22 cellular contexts compared by ENCODE assay signal in genomic region chr7:75950111-75950681, GRCh38. TPM values are rescaled to one million over a fixed set of nuclear protein-coding genes. Genes with fewer than 3 reads are reported as not detected.
DNase-seq lines count a peak whose midpoint lies in the region; ATAC-seq, FAIRE-seq and TF ChIP-seq lines count a peak whose summit lies in the region.
"Had no signal": no experiment of that assay in that cellular context is flagged by ENCODE, and none has a peak within 500 bp of the region (broad histone marks: within the 10 kb centered on the region; RNA-seq: fewer than 3 reads in every experiment).

No MANE protein-coding gene starts in this region.

- H3K4me3 ChIP-seq in coronary artery = no peak overlapping the region
- no peak overlapping the region for H3K4me3 ChIP-seq in HepG2 (replicated peaks in 1 of 3; ENCODE audit: insufficient read depth in 1 of 3, low read depth in 2 of 3, low read length in 3 of 3)
- no peak overlapping the region for H3K4me3 ChIP-seq in thyroid gland (replicated peaks in 1 of 3)
- H3K4me3 ChIP-seq: A549, gastroesophageal sphincter, SJSA1, uterus had no signal

- CTCF ChIA-PET in HepG2 (lab: Yijun Ruan, JAX; ENCODE audit: low intra/inter-chr PET ratio, low total read pairs) = no interaction called here

- peaks cover 17 to 48% of the 10 kb centered on the region in 2 experiments for H3K36me3 ChIP-seq in HepG2 (replicated peaks in 1 of 2; ENCODE audit: control insufficient read depth in 1 of 2, insufficient read depth in 2 of 2, low read length in 2 of 2)
- peaks cover 0 to 11% of the 10 kb centered on the region in 2 donors for H3K36me3 ChIP-seq in thyroid gland
- H3K36me3 ChIP-seq: uterus had no signal

- H3K27me3 ChIP-seq in HepG2 (ENCODE audit: control insufficient read depth in 1 of 2, insufficient read depth in 2 of 2, low read length in 2 of 2) (no peaks in the 10 kb centered on the region), thyroid gland (no peaks in the 10 kb centered on the region)
- H3K27me3 ChIP-seq: gastroesophageal sphincter, SJSA1, uterus had no signal

- TF ChIP-seq RAD21 in HepG2 (CRISPR knock-in tag; IDR thresholded peaks at IDR 0.05) = no peak

- H4K20me1 ChIP-seq in HepG2 (ENCODE audit: insufficient read depth, low read length) = peaks cover 70% of the 10 kb centered on the region

- WGBS in HepG2 (ENCODE audit: low lambda C conversion rate) = 95% methylated on average over 15 of the region's 15 CpGs
- WGBS in thyroid gland, 2 donors = 81 to 82% methylated on average over 15 of the region's 15 CpGs

- no peaks in the 10 kb centered on the region for H3K36me3 Mint-ChIP-seq in natural killer cell treated with Interleukin-12 subunit alpha and Interleukin-12 subunit beta and Interleukin-15 and Interleukin-18, amount 100 ng/mL, for 72 hours

- H3K27ac ChIP-seq in coronary artery (peak overlapping the region; percentile 27 to 33), HepG2 (ENCODE audit: extremely low read length, insufficient read depth, low read length) (no peak overlapping the region), thyroid gland (peak overlapping the region; percentile 16 to 30 (median 26))
- H3K27ac ChIP-seq: gastroesophageal sphincter, SJSA1, uterus had no signal

- POLR2A ChIA-PET in HepG2 (lab: Yijun Ruan, JAX) = no interaction called here

- H3K9me3 ChIP-seq in HepG2 (ENCODE audit: low read length) = no peaks in the 10 kb centered on the region
- H3K9me3 ChIP-seq in thyroid gland = no peaks in the 10 kb centered on the region
- H3K9me3 ChIP-seq: A549, gastroesophageal sphincter, SJSA1, uterus had no signal

- ATAC-seq in HepG2 (no peak), GM21825 (IDR thresholded peaks at IDR 0.05; ENCODE audit: unreplicated experiment) (no peak)
- no peak for ATAC-seq in natural killer cell treated with Interleukin-12 subunit alpha and Interleukin-12 subunit beta and Interleukin-15 and Interleukin-18, amount 100 ng/mL, for 72 hours
- ATAC-seq: A549; activated CD8-positive, alpha-beta T cell treated with anti-CD3 and anti-CD28 coated beads, Interleukin-2, amount 10 ng/mL, durations not matched to agents 7 days and 5 days; effector memory CD8-positive, alpha-beta T cell; gastroesophageal sphincter; naive thymus-derived CD8-positive, alpha-beta T cell had no signal

- BruUV-seq in HepG2 (replicated peaks; lab: Mats Ljungman, UMichigan) = no TSS peak

- H3K27me3 Mint-ChIP-seq in natural killer cell treated with Interleukin-12 subunit alpha and Interleukin-12 subunit beta and Interleukin-15 and Interleukin-18, amount 100 ng/mL, for 72 hours = no peaks in the 10 kb centered on the region
- H3K27me3 Mint-ChIP-seq: CD8-positive, alpha-beta memory T cell; effector memory CD8-positive, alpha-beta T cell; naive thymus-derived CD8-positive, alpha-beta T cell had no signal

- H3K9ac ChIP-seq in HepG2 (ENCODE audit: insufficient read depth, low read depth, low read length) = no peak overlapping the region

- H3K79me2 ChIP-seq in HepG2 (ENCODE audit: insufficient read depth, low read length) = peaks cover 66% of the 10 kb centered on the region

- TF ChIP-seq POLR2A in HepG2 (IDR thresholded peaks at IDR 0.05; ENCODE audit: insufficient read depth in 1 of 2, low read depth in 2 of 2, low read length in 2 of 2) (no peak), thyroid gland (IDR thresholded peaks at IDR 0.05) (no peak)

- H2AFZ ChIP-seq in HepG2 (ENCODE audit: low read length) = no peak overlapping the region

- no peak overlapping the region for H3K4me3 Mint-ChIP-seq in natural killer cell treated with Interleukin-12 subunit alpha and Interleukin-12 subunit beta and Interleukin-15 and Interleukin-18, amount 100 ng/mL, for 72 hours
- H3K4me3 Mint-ChIP-seq: activated CD8-positive, alpha-beta T cell treated with anti-CD3 and anti-CD28 coated beads, Interleukin-2, amount 10 ng/mL, durations not matched to agents 7 days and 5 days; CD8-positive, alpha-beta memory T cell; effector memory CD8-positive, alpha-beta T cell; naive thymus-derived CD8-positive, alpha-beta T cell had no signal

- intact Hi-C loops in HepG2 (cut with micrococcal nuclease; ENCODE audit: unreplicated experiment) = no loop called here
- intact Hi-C loops in thyroid gland (cut with DNase I) = no loop called here

- no peak for TF ChIP-seq EP300 in HepG2 (IDR thresholded peaks at IDR 0.05; ENCODE audit: low read depth in 2 of 2, low read length in 2 of 2)
- no peak for TF ChIP-seq EP300 in HepG2 (CRISPR knock-in tag; IDR thresholded peaks at IDR 0.05; ENCODE audit: borderline replicate concordance)

- FAIRE-seq in HepG2 (lab: Jason Lieb, UNC) = no peak
- FAIRE-seq: A549, G401.6, keratinocyte, TTC549 had no signal

- H3K4me2 ChIP-seq in HepG2 (ENCODE audit: low read depth, low read length) = no peak overlapping the region
- H3K4me2 ChIP-seq: A549 had no signal

- no peaks in the 10 kb centered on the region for H3K9me3 Mint-ChIP-seq in natural killer cell treated with Interleukin-12 subunit alpha and Interleukin-12 subunit beta and Interleukin-15 and Interleukin-18, amount 100 ng/mL, for 72 hours
- H3K9me3 Mint-ChIP-seq: CD8-positive, alpha-beta memory T cell; effector memory CD8-positive, alpha-beta T cell; naive thymus-derived CD8-positive, alpha-beta T cell had no signal

- TF ChIP-seq CTCF in coronary artery (IDR thresholded peaks at IDR 0.05) (no peak), HepG2 (CRISPR knock-in tag; IDR thresholded peaks at IDR 0.05) (no peak), thyroid gland (IDR thresholded peaks at IDR 0.05) (peak in 1 of 6 experiments; percentile 6)

- H3K27ac Mint-ChIP-seq in natural killer cell treated with Interleukin-12 subunit alpha and Interleukin-12 subunit beta and Interleukin-15 and Interleukin-18, amount 100 ng/mL, for 72 hours = peak overlapping the region in 1 of 2 donors; percentile 37
- H3K27ac Mint-ChIP-seq: activated CD8-positive, alpha-beta T cell treated with anti-CD3 and anti-CD28 coated beads, Interleukin-2, amount 10 ng/mL, durations not matched to agents 7 days and 5 days; CD8-positive, alpha-beta memory T cell; naive thymus-derived CD8-positive, alpha-beta T cell had no signal

- H3K4me1 ChIP-seq in HepG2 (ENCODE audit: insufficient read depth, low read length) (peaks cover 63% of the 10 kb centered on the region), thyroid gland (peaks cover 38 to 68% of the 10 kb centered on the region in 2 donors)
- H3K4me1 ChIP-seq: uterus had no signal

- H3K4me1 Mint-ChIP-seq in natural killer cell treated with Interleukin-12 subunit alpha and Interleukin-12 subunit beta and Interleukin-15 and Interleukin-18, amount 100 ng/mL, for 72 hours (ENCODE audit: low read depth in 2 of 2) = peaks cover 25 to 37% of the 10 kb centered on the region in 2 donors

- in situ Hi-C loops in HepG2 (cut with HindIII; ENCODE audit: extremely low pct_ligation_motif_present, low pct_unique_long_range_greater_than_20kb) = no loop called here

- DNase-seq in SIG-M5 treated with dmso at 0.1 percent for 504 hours (lab: John Stamatoyannopoulos, UW; ENCODE audit: unreplicated experiment) (peak; percentile 18), SIG-M5 (lab: John Stamatoyannopoulos, UW) (no peak), coronary artery (ENCODE audit: low spot score) (no peak), HepG2 (ENCODE audit: low spot score) (no peak), thyroid gland (no peak), inferior parietal cortex (ENCODE audit: extremely low spot score) (no peak)
- DNase-seq in natural killer cell treated with Interleukin-12 subunit alpha and Interleukin-12 subunit beta and Interleukin-15 and Interleukin-18, amount 100 ng/mL, for 72 hours (ENCODE audit: low spot score) = no peak
- DNase-seq: activated CD8-positive, alpha-beta T cell treated with anti-CD3 and anti-CD28 coated beads, Interleukin-2, amount 10 ng/mL, durations not matched to agents 7 days and 5 days; activated effector memory CD4-positive, alpha-beta T cell treated with Interleukin-2 at 50 U/mL for 16 hours; CD8-positive, alpha-beta memory T cell; effector memory CD8-positive, alpha-beta T cell; MM.1S; naive thymus-derived CD8-positive, alpha-beta T cell; stimulated activated naive CD4-positive, alpha-beta T cell; uterus had no signal

RNA-seq across cellular contexts. Expression of gene POR, which starts 35.2 kb away (rescaled TPM):
- total RNA-seq in HepG2 (2016; rRNA removed; fragmentation: Illumina TruSeq; extraction: Trizol) (115 and 266 TPM in 2 replicates), thyroid gland (100 to 1,000 TPM; 141 to 341 (median 285) TPM)
- 43.6 and 47.9 TPM in 2 replicates for total RNA-seq in HepG2 (2016; cell fraction: cytosol; rRNA removed; fragmentation: Illumina TruSeq; extraction: Trizol; ENCODE audit: low read depth)
- total RNA-seq in HepG2 (2016; cell fraction: insoluble cytoplasmic fraction; rRNA removed; fragmentation: Illumina TruSeq; extraction: Trizol) = 95.7 and 270 TPM in 2 replicates
- total RNA-seq in HepG2 (2016; cell fraction: membrane; rRNA removed; fragmentation: Illumina TruSeq; extraction: Trizol) = 55.5 and 56.9 TPM in 2 replicates
- total RNA-seq in HepG2 (2016; cell fraction: nucleus; rRNA removed; fragmentation: Illumina TruSeq; extraction: Trizol) = 260 and 301 TPM in 2 replicates
- 145 and 208 TPM in 2 replicates for polyA plus RNA-seq in HepG2 (2011; rRNA removed)
- polyA plus RNA-seq in HepG2 (2011; cell fraction: cytosol; rRNA removed) = 143 and 190 TPM in 2 replicates
- 1,024 and 1,039 TPM in 2 replicates for polyA plus RNA-seq in HepG2 (2011; cell fraction: nucleus; rRNA removed)
- 325 and 360 TPM in 2 replicates for polyA plus RNA-seq in HepG2 (2012)
- polyA plus RNA-seq in HepG2 (2016; cell fraction: cytosol; fragmentation: Illumina TruSeq; extraction: Trizol; ENCODE audit: low read depth) = 22.8 and 25.4 TPM in 2 replicates
- 63.7 and 80.6 TPM in 2 replicates for polyA plus RNA-seq in HepG2 (2016; cell fraction: insoluble cytoplasmic fraction; fragmentation: Illumina TruSeq; extraction: Trizol; ENCODE audit: low read depth)
- polyA plus RNA-seq in HepG2 (2016; cell fraction: membrane; fragmentation: Illumina TruSeq; extraction: Trizol; ENCODE audit: low read depth) = 25.4 and 30.4 TPM in 2 replicates
- polyA plus RNA-seq in HepG2 (2016; cell fraction: nucleus; fragmentation: Illumina TruSeq; extraction: Trizol; ENCODE audit: insufficient read depth, low read depth) = 367 and 407 TPM in 2 replicates
- 85.0 and 445 TPM in 2 replicates for polyA minus RNA-seq in HepG2 (2011; rRNA and poly(A)+ RNA removed; ENCODE audit: low replicate concordance)
- polyA minus RNA-seq in HepG2 (2011; cell fraction: cytosol; rRNA and poly(A)+ RNA removed) = 256 and 348 TPM in 2 replicates
- polyA minus RNA-seq in HepG2 (2011; cell fraction: nucleus; rRNA and poly(A)+ RNA removed) = 174 and 240 TPM in 2 replicates
- total RNA-seq in natural killer cell treated with Interleukin-12 subunit alpha and Interleukin-12 subunit beta and Interleukin-15 and Interleukin-18, amount 100 ng/mL, for 72 hours = 100 to 1,000 TPM; 112 to 164 TPM

RNA-seq across cellular contexts. Expression of gene TMEM120A, which starts 44.2 kb away (rescaled TPM):
- total RNA-seq in HepG2 (2016; rRNA removed; fragmentation: Illumina TruSeq; extraction: Trizol) (22.9 and 40.3 TPM in 2 replicates), thyroid gland (10 to 100 TPM; 25.4 to 38.2 (median 34.9) TPM)
- 31.6 and 36.7 TPM in 2 replicates for total RNA-seq in HepG2 (2016; cell fraction: cytosol; rRNA removed; fragmentation: Illumina TruSeq; extraction: Trizol; ENCODE audit: low read depth)
- 26.0 and 40.4 TPM in 2 replicates for total RNA-seq in HepG2 (2016; cell fraction: insoluble cytoplasmic fraction; rRNA removed; fragmentation: Illumina TruSeq; extraction: Trizol)
- 34.6 and 34.8 TPM in 2 replicates for total RNA-seq in HepG2 (2016; cell fraction: membrane; rRNA removed; fragmentation: Illumina TruSeq; extraction: Trizol)
- 31.7 and 39.9 TPM in 2 replicates for total RNA-seq in HepG2 (2016; cell fraction: nucleus; rRNA removed; fragmentation: Illumina TruSeq; extraction: Trizol)
- 102 and 116 TPM in 2 replicates for polyA plus RNA-seq in HepG2 (2011; rRNA removed)
- polyA plus RNA-seq in HepG2 (2011; cell fraction: cytosol; rRNA removed) = 81.9 and 91.9 TPM in 2 replicates
- polyA plus RNA-seq in HepG2 (2011; cell fraction: nucleus; rRNA removed) = 76.1 and 77.6 TPM in 2 replicates
- 41.2 and 57.5 TPM in 2 replicates for polyA plus RNA-seq in HepG2 (2012)
- polyA plus RNA-seq in HepG2 (2016; cell fraction: cytosol; fragmentation: Illumina TruSeq; extraction: Trizol; ENCODE audit: low read depth) = 78.5 and 88.6 TPM in 2 replicates
- polyA plus RNA-seq in HepG2 (2016; cell fraction: insoluble cytoplasmic fraction; fragmentation: Illumina TruSeq; extraction: Trizol; ENCODE audit: low read depth) = 64.8 and 69.3 TPM in 2 replicates
- polyA plus RNA-seq in HepG2 (2016; cell fraction: membrane; fragmentation: Illumina TruSeq; extraction: Trizol; ENCODE audit: low read depth) = 81.3 and 84.7 TPM in 2 replicates
- 144 and 149 TPM in 2 replicates for polyA plus RNA-seq in HepG2 (2016; cell fraction: nucleus; fragmentation: Illumina TruSeq; extraction: Trizol; ENCODE audit: insufficient read depth, low read depth)
- polyA minus RNA-seq in HepG2 (2011; rRNA and poly(A)+ RNA removed; ENCODE audit: low replicate concordance) = 97.0 and 238 TPM in 2 replicates
- 32.4 and 39.8 TPM in 2 replicates for polyA minus RNA-seq in HepG2 (2011; cell fraction: cytosol; rRNA and poly(A)+ RNA removed)
- polyA minus RNA-seq in HepG2 (2011; cell fraction: nucleus; rRNA and poly(A)+ RNA removed) = 15.5 and 22.4 TPM in 2 replicates
- total RNA-seq in natural killer cell treated with Interleukin-12 subunit alpha and Interleukin-12 subunit beta and Interleukin-15 and Interleukin-18, amount 100 ng/mL, for 72 hours = 100 to 1,000 TPM in 1 of 2 donors, 10 to 100 TPM in 1; 93.9 to 218 TPM
